In genomic region chr17:61699694-61700093, GRCh38 we compare ENCODE assay signal across 21 cellular contexts.
DNase-seq lines count a peak whose midpoint lies in the region; FAIRE-seq and TF ChIP-seq lines count a peak whose summit lies in the region.
"Had no signal": no experiment of that assay in that cellular context is flagged by ENCODE, and none has a peak within 500 bp of the region (broad histone marks: within the 10 kb centered on the region; RNA-seq: fewer than 3 reads in every experiment).

No MANE protein-coding gene starts in this region.

- H3K27me3 Mint-ChIP-seq in osteocyte (ENCODE audit: unreplicated experiment) (no peaks in the 10 kb centered on the region), CD14-positive monocyte (ENCODE audit: low read depth in 3 of 3) (no peaks in the 10 kb centered on the region)
- H3K27me3 Mint-ChIP-seq in activated naive CD8-positive, alpha-beta T cell treated with anti-CD3 and anti-CD28 coated beads for 36 hours: no peaks in the 10 kb centered on the region
- H3K27me3 Mint-ChIP-seq: CD4-positive, alpha-beta T cell had no signal

- no peak for TF ChIP-seq POLR2A in H54 (IDR thresholded peaks at IDR 0.05; ENCODE audit: low read depth, low read length)

- H3K4me1 ChIP-seq in Karpas-422 (ENCODE audit: low read length): no peaks in the 10 kb centered on the region
- H3K4me1 ChIP-seq: BE2C, BLaER1, Caco-2 had no signal

- peaks cover 69% of the 10 kb centered on the region for H3K9me3 Mint-ChIP-seq in osteocyte (ENCODE audit: unreplicated experiment)
- H3K9me3 Mint-ChIP-seq in CD14-positive monocyte: peaks cover 29 to 56% (median 46%) of the 10 kb centered on the region in 7 donors
- peaks cover 59% of the 10 kb centered on the region for H3K9me3 Mint-ChIP-seq in activated naive CD8-positive, alpha-beta T cell treated with anti-CD3 and anti-CD28 coated beads for 36 hours

- H3K4me3 ChIP-seq in Karpas-422 (ENCODE audit: low read length): no peak overlapping the region
- H3K4me3 ChIP-seq: BLaER1 had no signal

- H3K27ac Mint-ChIP-seq in osteocyte (ENCODE audit: unreplicated experiment) (no peak overlapping the region), CD14-positive monocyte (no peak overlapping the region)
- H3K27ac Mint-ChIP-seq in activated naive CD8-positive, alpha-beta T cell treated with anti-CD3 and anti-CD28 coated beads for 36 hours: no peak overlapping the region
- H3K27ac Mint-ChIP-seq: CD4-positive, alpha-beta T cell; CD8-positive, alpha-beta T cell had no signal

- no peaks in the 10 kb centered on the region for H3K79me2 ChIP-seq in Karpas-422 (ENCODE audit: low read length)

- intact Hi-C loops in CD14-positive monocyte (cut with micrococcal nuclease): no loop called here

- H3K9me3 ChIP-seq in Karpas-422 (ENCODE audit: low read length): peaks cover 15% of the 10 kb centered on the region
- H3K9me3 ChIP-seq: BE2C had no signal

- DNase-seq in H54 (ENCODE audit: insufficient read length, low spot score): no peak
- peak; percentile 27 for DNase-seq in Karpas-422
- DNase-seq in osteocyte (ENCODE audit: extremely low spot score, unreplicated experiment): no peak
- no peak for DNase-seq in CD14-positive monocyte (ENCODE audit: low spot score)
- no peak for DNase-seq in activated naive CD8-positive, alpha-beta T cell treated with anti-CD3 and anti-CD28 coated beads for 36 hours
- DNase-seq: 8988T; ACHN; BE2C; C1 segment of cervical spinal cord; Caco-2; Calu3; CD4-positive, alpha-beta T cell; CD8-positive, alpha-beta T cell; DMS79 treated with DMSO at 0.1 percent for 48 hours; GF-D8 had no signal

- no peak overlapping the region for H3K27ac ChIP-seq in Karpas-422 (ENCODE audit: low read length)
- H3K27ac ChIP-seq: BLaER1 had no signal

- H3K27me3 ChIP-seq in Karpas-422 (ENCODE audit: low read length): no peaks in the 10 kb centered on the region
- H3K27me3 ChIP-seq: BE2C, BLaER1 had no signal

- no peak overlapping the region for H3K9ac ChIP-seq in Karpas-422 (ENCODE audit: low read length)
- H3K9ac ChIP-seq: BLaER1 had no signal

- H3K4me2 ChIP-seq in Karpas-422 (ENCODE audit: low read depth, low read length, poor library complexity, severe bottlenecking): no peak overlapping the region
- H3K4me2 ChIP-seq: BLaER1 had no signal

- peak; percentile 87 for FAIRE-seq in H54 (lab: Jason Lieb, UNC)
- FAIRE-seq: A204.1, D721Med, G401.6, GM12892, GM18507 had no signal

- H3K4me3 Mint-ChIP-seq in osteocyte (ENCODE audit: unreplicated experiment): no peak overlapping the region
- H3K4me3 Mint-ChIP-seq in CD14-positive monocyte: no peak overlapping the region
- no peak overlapping the region for H3K4me3 Mint-ChIP-seq in activated naive CD8-positive, alpha-beta T cell treated with anti-CD3 and anti-CD28 coated beads for 36 hours
- H3K4me3 Mint-ChIP-seq: CD4-positive, alpha-beta T cell; CD8-positive, alpha-beta T cell had no signal

- no peak overlapping the region for H2AFZ ChIP-seq in Karpas-422 (ENCODE audit: low read length)

- no peaks in the 10 kb centered on the region for H3K9me2 ChIP-seq in Karpas-422 (replicated peaks; ENCODE audit: insufficient read depth, low read length)

- H4K20me1 ChIP-seq in Karpas-422 (ENCODE audit: insufficient read depth, low read depth, low read length): no peaks in the 10 kb centered on the region
- H4K20me1 ChIP-seq: BLaER1 had no signal

- TF ChIP-seq CTCF in osteocyte (IDR thresholded peaks at IDR 0.05) (no peak), CD14-positive monocyte (IDR thresholded peaks at IDR 0.05) (no peak)

- H3K36me3 Mint-ChIP-seq in osteocyte (ENCODE audit: unreplicated experiment): peaks cover 37% of the 10 kb centered on the region
- H3K36me3 Mint-ChIP-seq in CD14-positive monocyte: no peaks in the 10 kb centered on the region
- H3K36me3 Mint-ChIP-seq in activated naive CD8-positive, alpha-beta T cell treated with anti-CD3 and anti-CD28 coated beads for 36 hours: peaks cover 15% of the 10 kb centered on the region

- H3K36me3 ChIP-seq in Karpas-422 (ENCODE audit: insufficient read depth, low read length): no peaks in the 10 kb centered on the region
- H3K36me3 ChIP-seq: BE2C had no signal

- no peaks in the 10 kb centered on the region for H3K4me1 Mint-ChIP-seq in osteocyte (ENCODE audit: unreplicated experiment)
- no peaks in the 10 kb centered on the region for H3K4me1 Mint-ChIP-seq in CD14-positive monocyte
- no peaks in the 10 kb centered on the region for H3K4me1 Mint-ChIP-seq in activated naive CD8-positive, alpha-beta T cell treated with anti-CD3 and anti-CD28 coated beads for 36 hours
